9 cellular contexts compared by ENCODE assay signal in genomic region chr20:58377017-58377416, GRCh38.
"Had no signal": no experiment of that assay in that cellular context is flagged by ENCODE, and none has a peak within 500 bp of the region (broad histone marks: within the 10 kb centered on the region; RNA-seq: fewer than 3 reads in every experiment).

No MANE protein-coding gene starts in this region.

- H3K9ac ChIP-seq: GM23248 had no signal

- H3K27ac ChIP-seq: GM23248, HL-60 had no signal

- H3K4me3 ChIP-seq: GM23248, HAP-1 had no signal

- H3K36me3 ChIP-seq: HAP-1 had no signal

- H3K4me1 ChIP-seq: HAP-1 had no signal

- H2AFZ ChIP-seq: GM23248 had no signal

- DNase-seq: GOT3, H7, HFFc6, IMR-90, KBM-7 had no signal

- H3K27ac Mint-ChIP-seq: HFFc6 had no signal

- ATAC-seq: HCT116 had no signal

- H3K4me3 Mint-ChIP-seq: HFFc6 had no signal
